1 cellular context compared by ENCODE assay signal in the genomic region with DNA sequence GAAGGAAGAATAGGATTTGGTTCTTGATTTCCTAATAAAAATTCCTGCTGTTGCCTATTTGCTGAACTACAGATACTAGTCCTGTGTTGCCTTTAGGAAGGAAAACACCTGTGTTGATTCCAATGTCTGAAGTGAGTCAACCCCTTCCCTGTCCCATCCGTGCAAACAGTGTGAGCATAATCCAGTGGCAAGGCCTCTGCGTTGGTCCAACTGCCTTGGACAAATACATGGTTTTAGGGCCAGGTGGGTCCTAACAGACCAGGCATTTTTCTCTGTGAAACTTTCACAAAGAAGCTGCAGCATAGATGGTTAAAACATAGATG.
TF ChIP-seq lines count a peak whose summit lies in the region.

No MANE protein-coding gene starts in this region.

TF ChIP-seq in HepG2, 621 proteins besides CTCF, POLR2A, EP300 and RAD21 (continued from another document and continues in another):
- TF ChIP-seq, protein P1, sequence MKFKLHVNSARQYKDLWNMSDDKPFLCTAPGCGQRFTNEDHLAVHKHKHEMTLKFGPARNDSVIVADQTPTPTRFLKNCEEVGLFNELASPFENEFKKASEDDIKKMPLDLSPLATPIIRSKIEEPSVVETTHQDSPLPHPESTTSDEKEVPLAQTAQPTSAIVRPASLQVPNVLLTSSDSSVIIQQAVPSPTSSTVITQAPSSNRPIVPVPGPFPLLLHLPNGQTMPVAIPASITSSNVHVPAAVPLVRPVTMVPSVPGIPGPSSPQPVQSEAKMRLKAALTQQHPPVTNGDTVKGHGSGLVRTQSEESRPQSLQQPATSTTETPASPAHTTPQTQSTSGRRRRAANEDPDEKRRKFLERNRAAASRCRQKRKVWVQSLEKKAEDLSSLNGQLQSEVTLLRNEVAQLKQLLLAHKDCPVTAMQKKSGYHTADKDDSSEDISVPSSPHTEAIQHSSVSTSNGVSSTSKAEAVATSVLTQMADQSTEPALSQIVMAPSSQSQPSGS (CRISPR knock-in tag; IDR thresholded peaks at IDR 0.05) = no peak
- TF ChIP-seq FOSL1 (CRISPR knock-in tag; IDR thresholded peaks at IDR 0.05; ENCODE audit: borderline replicate concordance) (no peak), ZBTB43 (CRISPR knock-in tag; conservative IDR thresholded peaks at IDR 0.05) (no peak; the same call in 1 of the 2 replicates), GZF1 (CRISPR knock-in tag; IDR thresholded peaks at IDR 0.05) (no peak), MZF1 (CRISPR knock-in tag; IDR thresholded peaks at IDR 0.05; ENCODE audit: borderline replicate concordance) (no peak), DPF2 (CRISPR knock-in tag; IDR thresholded peaks at IDR 0.05; ENCODE audit: borderline replicate concordance, low read depth) (no peak), PTBP1 (IDR thresholded peaks at IDR 0.05; ENCODE audit: low read depth, low read length, poor library complexity, severe bottlenecking) (no peak), TFAP4 (IDR thresholded peaks at IDR 0.05; ENCODE audit: borderline replicate concordance, low read depth) (peak; percentile 16; the same call in 1 of the 2 replicates), CREB1 (IDR thresholded peaks at IDR 0.05) (no peak), CREB1 (CRISPR knock-in tag; IDR thresholded peaks at IDR 0.05) (no peak), JUN (CRISPR knock-in tag; IDR thresholded peaks at IDR 0.05) (no peak), ZNF33B (CRISPR knock-in tag; IDR thresholded peaks at IDR 0.05) (no peak), ZBED4 (CRISPR knock-in tag; IDR thresholded peaks at IDR 0.05; ENCODE audit: borderline replicate concordance) (no peak), ZNF570 (CRISPR knock-in tag; IDR thresholded peaks at IDR 0.05; ENCODE audit: borderline replicate concordance) (no peak), ATF7-NPFF (CRISPR knock-in tag; IDR thresholded peaks at IDR 0.05; ENCODE audit: low read depth) (no peak), ATF5 (CRISPR knock-in tag; IDR thresholded peaks at IDR 0.05; ENCODE audit: low read depth) (no peak), SMAD3 (CRISPR knock-in tag; IDR thresholded peaks at IDR 0.05) (0 out of 2 replicates have a peak, but pooled peaks have one; percentile 13), POGZ (CRISPR knock-in tag; IDR thresholded peaks at IDR 0.05) (no peak), ZKSCAN1 (IDR thresholded peaks at IDR 0.05; ENCODE audit: low read length) (no peak), BCL6 (CRISPR knock-in tag; IDR thresholded peaks at IDR 0.05) (0 out of 2 replicates have a peak, but pooled peaks have one; percentile 20), HNF4A (CRISPR knock-in tag; IDR thresholded peaks at IDR 0.05) (peak; percentile 51), HNRNPUL1 (IDR thresholded peaks at IDR 0.05; ENCODE audit: low read depth, low read length) (no peak), TGIF2 (CRISPR knock-in tag; IDR thresholded peaks at IDR 0.05) (0 out of 2 replicates have a peak, but pooled peaks have one; percentile 25), TBX2 (CRISPR knock-in tag; IDR thresholded peaks at IDR 0.05; ENCODE audit: borderline replicate concordance) (0 out of 2 replicates have a peak, but pooled peaks have one; percentile 4), ZNF776 (CRISPR knock-in tag; IDR thresholded peaks at IDR 0.05) (no peak), BRD4 (CRISPR knock-in tag; IDR thresholded peaks at IDR 0.05) (no peak), ZNF782 (CRISPR knock-in tag; IDR thresholded peaks at IDR 0.05; ENCODE audit: borderline replicate concordance) (no peak), ZNF383 (CRISPR knock-in tag; IDR thresholded peaks at IDR 0.05; ENCODE audit: borderline replicate concordance) (no peak), CBFB (CRISPR knock-in tag; IDR thresholded peaks at IDR 0.05) (no peak), TBP (CRISPR knock-in tag; IDR thresholded peaks at IDR 0.05) (no peak), ZFP36 (IDR thresholded peaks at IDR 0.05; ENCODE audit: borderline replicate concordance, low read depth, low read length, partially characterized antibody) (no peak), ZNF101 (CRISPR knock-in tag; IDR thresholded peaks at IDR 0.05; ENCODE audit: borderline replicate concordance, low read depth) (no peak), ZNF616 (CRISPR knock-in tag; IDR thresholded peaks at IDR 0.05; ENCODE audit: low read depth) (no peak), ZFX (CRISPR knock-in tag; IDR thresholded peaks at IDR 0.05; ENCODE audit: low read depth) (peak; percentile 74), FOSL2 (CRISPR knock-in tag; IDR thresholded peaks at IDR 0.05) (peak; percentile 78), ZC3H13 (CRISPR knock-in tag; IDR thresholded peaks at IDR 0.05) (no peak), ZBTB8A (CRISPR knock-in tag; IDR thresholded peaks at IDR 0.05; ENCODE audit: borderline replicate concordance, low read depth) (no peak), ZNF20 (CRISPR knock-in tag; IDR thresholded peaks at IDR 0.05) (no peak), ZNF614 (CRISPR knock-in tag; IDR thresholded peaks at IDR 0.05; ENCODE audit: borderline replicate concordance) (no peak), FOXK2 (IDR thresholded peaks at IDR 0.05) (no peak), ZNF550 (CRISPR knock-in tag; IDR thresholded peaks at IDR 0.05; ENCODE audit: borderline replicate concordance) (no peak)
- TF ChIP-seq, protein P2, sequence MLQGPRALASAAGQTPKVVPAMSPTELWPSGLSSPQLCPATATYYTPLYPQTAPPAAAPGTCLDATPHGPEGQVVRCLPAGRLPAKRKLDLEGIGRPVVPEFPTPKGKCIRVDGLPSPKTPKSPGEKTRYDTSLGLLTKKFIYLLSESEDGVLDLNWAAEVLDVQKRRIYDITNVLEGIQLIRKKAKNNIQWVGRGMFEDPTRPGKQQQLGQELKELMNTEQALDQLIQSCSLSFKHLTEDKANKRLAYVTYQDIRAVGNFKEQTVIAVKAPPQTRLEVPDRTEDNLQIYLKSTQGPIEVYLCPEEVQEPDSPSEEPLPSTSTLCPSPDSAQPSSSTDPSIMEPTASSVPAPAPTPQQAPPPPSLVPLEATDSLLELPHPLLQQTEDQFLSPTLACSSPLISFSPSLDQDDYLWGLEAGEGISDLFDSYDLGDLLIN (CRISPR knock-in tag; IDR thresholded peaks at IDR 0.05; ENCODE audit: borderline replicate concordance) = no peak
- TF ChIP-seq, protein P3, sequence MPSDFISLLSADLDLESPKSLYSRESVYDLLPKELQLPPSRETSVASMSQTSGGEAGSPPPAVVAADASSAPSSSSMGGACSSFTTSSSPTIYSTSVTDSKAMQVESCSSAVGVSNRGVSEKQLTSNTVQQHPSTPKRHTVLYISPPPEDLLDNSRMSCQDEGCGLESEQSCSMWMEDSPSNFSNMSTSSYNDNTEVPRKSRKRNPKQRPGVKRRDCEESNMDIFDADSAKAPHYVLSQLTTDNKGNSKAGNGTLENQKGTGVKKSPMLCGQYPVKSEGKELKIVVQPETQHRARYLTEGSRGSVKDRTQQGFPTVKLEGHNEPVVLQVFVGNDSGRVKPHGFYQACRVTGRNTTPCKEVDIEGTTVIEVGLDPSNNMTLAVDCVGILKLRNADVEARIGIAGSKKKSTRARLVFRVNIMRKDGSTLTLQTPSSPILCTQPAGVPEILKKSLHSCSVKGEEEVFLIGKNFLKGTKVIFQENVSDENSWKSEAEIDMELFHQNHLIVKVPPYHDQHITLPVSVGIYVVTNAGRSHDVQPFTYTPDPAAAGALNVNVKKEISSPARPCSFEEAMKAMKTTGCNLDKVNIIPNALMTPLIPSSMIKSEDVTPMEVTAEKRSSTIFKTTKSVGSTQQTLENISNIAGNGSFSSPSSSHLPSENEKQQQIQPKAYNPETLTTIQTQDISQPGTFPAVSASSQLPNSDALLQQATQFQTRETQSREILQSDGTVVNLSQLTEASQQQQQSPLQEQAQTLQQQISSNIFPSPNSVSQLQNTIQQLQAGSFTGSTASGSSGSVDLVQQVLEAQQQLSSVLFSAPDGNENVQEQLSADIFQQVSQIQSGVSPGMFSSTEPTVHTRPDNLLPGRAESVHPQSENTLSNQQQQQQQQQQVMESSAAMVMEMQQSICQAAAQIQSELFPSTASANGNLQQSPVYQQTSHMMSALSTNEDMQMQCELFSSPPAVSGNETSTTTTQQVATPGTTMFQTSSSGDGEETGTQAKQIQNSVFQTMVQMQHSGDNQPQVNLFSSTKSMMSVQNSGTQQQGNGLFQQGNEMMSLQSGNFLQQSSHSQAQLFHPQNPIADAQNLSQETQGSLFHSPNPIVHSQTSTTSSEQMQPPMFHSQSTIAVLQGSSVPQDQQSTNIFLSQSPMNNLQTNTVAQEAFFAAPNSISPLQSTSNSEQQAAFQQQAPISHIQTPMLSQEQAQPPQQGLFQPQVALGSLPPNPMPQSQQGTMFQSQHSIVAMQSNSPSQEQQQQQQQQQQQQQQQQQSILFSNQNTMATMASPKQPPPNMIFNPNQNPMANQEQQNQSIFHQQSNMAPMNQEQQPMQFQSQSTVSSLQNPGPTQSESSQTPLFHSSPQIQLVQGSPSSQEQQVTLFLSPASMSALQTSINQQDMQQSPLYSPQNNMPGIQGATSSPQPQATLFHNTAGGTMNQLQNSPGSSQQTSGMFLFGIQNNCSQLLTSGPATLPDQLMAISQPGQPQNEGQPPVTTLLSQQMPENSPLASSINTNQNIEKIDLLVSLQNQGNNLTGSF (CRISPR knock-in tag; IDR thresholded peaks at IDR 0.05) = no peak
- TF ChIP-seq, protein P4, sequence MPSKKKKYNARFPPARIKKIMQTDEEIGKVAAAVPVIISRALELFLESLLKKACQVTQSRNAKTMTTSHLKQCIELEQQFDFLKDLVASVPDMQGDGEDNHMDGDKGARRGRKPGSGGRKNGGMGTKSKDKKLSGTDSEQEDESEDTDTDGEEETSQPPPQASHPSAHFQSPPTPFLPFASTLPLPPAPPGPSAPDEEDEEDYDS (CRISPR knock-in tag; IDR thresholded peaks at IDR 0.05) = peak; percentile 22; the same call in 1 of the 2 replicates
- TF ChIP-seq, protein P5, sequence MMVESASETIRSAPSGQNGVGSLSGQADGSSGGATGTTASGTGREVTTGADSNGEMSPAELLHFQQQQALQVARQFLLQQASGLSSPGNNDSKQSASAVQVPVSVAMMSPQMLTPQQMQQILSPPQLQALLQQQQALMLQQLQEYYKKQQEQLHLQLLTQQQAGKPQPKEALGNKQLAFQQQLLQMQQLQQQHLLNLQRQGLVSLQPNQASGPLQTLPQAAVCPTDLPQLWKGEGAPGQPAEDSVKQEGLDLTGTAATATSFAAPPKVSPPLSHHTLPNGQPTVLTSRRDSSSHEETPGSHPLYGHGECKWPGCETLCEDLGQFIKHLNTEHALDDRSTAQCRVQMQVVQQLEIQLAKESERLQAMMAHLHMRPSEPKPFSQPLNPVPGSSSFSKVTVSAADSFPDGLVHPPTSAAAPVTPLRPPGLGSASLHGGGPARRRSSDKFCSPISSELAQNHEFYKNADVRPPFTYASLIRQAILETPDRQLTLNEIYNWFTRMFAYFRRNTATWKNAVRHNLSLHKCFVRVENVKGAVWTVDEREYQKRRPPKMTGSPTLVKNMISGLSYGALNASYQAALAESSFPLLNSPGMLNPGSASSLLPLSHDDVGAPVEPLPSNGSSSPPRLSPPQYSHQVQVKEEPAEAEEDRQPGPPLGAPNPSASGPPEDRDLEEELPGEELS (CRISPR knock-in tag; IDR thresholded peaks at IDR 0.05) = peak; percentile 73
